ENCODE assay signal across 1 cellular context in the genomic region with DNA sequence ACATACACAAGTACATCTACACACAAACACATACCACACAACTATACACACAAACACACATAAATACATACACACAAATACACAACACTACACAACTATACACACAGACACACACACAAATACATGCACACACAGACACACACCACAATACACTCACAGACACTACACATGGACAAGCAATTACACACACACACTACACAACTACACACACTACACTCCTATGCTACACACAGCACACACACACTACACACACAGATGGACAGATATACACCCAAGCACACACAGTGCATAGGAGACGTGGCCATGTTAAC.
TF ChIP-seq lines count a peak whose summit lies in the region.

No MANE protein-coding gene starts in this region.

TF ChIP-seq in IMR-90, 13 proteins besides CTCF, POLR2A, EP300 and RAD21:
- TF ChIP-seq MAZ (IDR thresholded peaks at IDR 0.05; ENCODE audit: borderline replicate concordance, low read depth, low read length) (no peak), USF2 (IDR thresholded peaks at IDR 0.05; ENCODE audit: low read depth, low read length) (no peak), MAFK (IDR thresholded peaks at IDR 0.05; ENCODE audit: low read depth, low read length) (no peak), SMC3 (IDR thresholded peaks at IDR 0.05; ENCODE audit: low read depth, low read length) (no peak), CHD1 (IDR thresholded peaks at IDR 0.05; ENCODE audit: low read depth, low read length) (no peak), MXI1 (IDR thresholded peaks at IDR 0.05; ENCODE audit: borderline replicate concordance, low read depth, low read length) (no peak), NFE2L2 (IDR thresholded peaks at IDR 0.05; ENCODE audit: low read depth, low read length) (no peak), FOS (IDR thresholded peaks at IDR 0.05; ENCODE audit: low read depth, low read length) (no peak), CEBPB (IDR thresholded peaks at IDR 0.05; ENCODE audit: low read depth, low read length) (no peak), BHLHE40 (IDR thresholded peaks at IDR 0.05; ENCODE audit: low read depth, low read length) (no peak), ELK1 (IDR thresholded peaks at IDR 0.05; ENCODE audit: borderline replicate concordance, low read depth, low read length) (no peak), RCOR1 (IDR thresholded peaks at IDR 0.05; ENCODE audit: insufficient replicate concordance, low read length) (no peak), RFX5 (IDR thresholded peaks at IDR 0.05; ENCODE audit: low read depth, low read length) (no peak)
